In genomic region chr11:15258433-15259350, GRCh38 we compare ENCODE assay signal across 1 cellular context.
A peak's percentile ranks its signal among the peaks of the same experiment; 100 is the strongest.
TF ChIP-seq lines count a peak whose summit lies in the region.

No MANE protein-coding gene starts in this region.

TF ChIP-seq in HepG2, 621 proteins besides CTCF, POLR2A, EP300 and RAD21 (continued from another document and continues in another):
- TF ChIP-seq ZNF839 (CRISPR knock-in tag; IDR thresholded peaks at IDR 0.05; ENCODE audit: borderline replicate concordance) (no peak), GFI1 (CRISPR knock-in tag; IDR thresholded peaks at IDR 0.05; ENCODE audit: borderline replicate concordance) (no peak), ZSCAN9 (CRISPR knock-in tag; IDR thresholded peaks at IDR 0.05; ENCODE audit: borderline replicate concordance) (no peak), ZNF407 (CRISPR knock-in tag; IDR thresholded peaks at IDR 0.05; ENCODE audit: not compliant biosample characterization) (no peak), NR3C1 (CRISPR knock-in tag; IDR thresholded peaks at IDR 0.05) (no peak), ZNF124 (CRISPR knock-in tag; IDR thresholded peaks at IDR 0.05) (no peak), HNRNPLL (IDR thresholded peaks at IDR 0.05; ENCODE audit: low read depth, low read length, poor library complexity, severe bottlenecking) (no peak), SNAPC5 (CRISPR knock-in tag; IDR thresholded peaks at IDR 0.05; ENCODE audit: borderline replicate concordance) (no peak), ZBTB39 (CRISPR knock-in tag; IDR thresholded peaks at IDR 0.05) (no peak), SETDB1 (CRISPR knock-in tag; IDR thresholded peaks at IDR 0.05; ENCODE audit: borderline replicate concordance) (no peak), ZBTB1 (CRISPR knock-in tag; IDR thresholded peaks at IDR 0.05; ENCODE audit: borderline replicate concordance) (no peak), SAFB2 (CRISPR knock-in tag; IDR thresholded peaks at IDR 0.05; ENCODE audit: borderline replicate concordance, low read depth) (no peak), HNF1A (IDR thresholded peaks at IDR 0.05; ENCODE audit: low read depth) (peak; percentile 81), HNF1A (CRISPR knock-in tag; IDR thresholded peaks at IDR 0.05; ENCODE audit: borderline replicate concordance) (peak; percentile 83), JUN (CRISPR knock-in tag; IDR thresholded peaks at IDR 0.05) (no peak), ZNF562 (CRISPR knock-in tag; IDR thresholded peaks at IDR 0.05; ENCODE audit: borderline replicate concordance) (no peak), PBX3 (CRISPR knock-in tag; IDR thresholded peaks at IDR 0.05; ENCODE audit: borderline replicate concordance) (no peak), CENPT (CRISPR knock-in tag; IDR thresholded peaks at IDR 0.05; ENCODE audit: low read depth) (no peak), ASH2L (IDR thresholded peaks at IDR 0.05; ENCODE audit: insufficient read length, low read depth, low read length) (no peak), KLF16 (CRISPR knock-in tag; IDR thresholded peaks at IDR 0.05) (no peak), HMG20B (CRISPR knock-in tag; conservative IDR thresholded peaks at IDR 0.05) (no peak), AKAP8 (CRISPR knock-in tag; IDR thresholded peaks at IDR 0.05) (no peak), ZNF878 (CRISPR knock-in tag; IDR thresholded peaks at IDR 0.05) (no peak), ARID3A (IDR thresholded peaks at IDR 0.05; ENCODE audit: low read depth, low read length) (0 out of 2 replicates have a peak, but pooled peaks have one; percentile 53), JARID2 (CRISPR knock-in tag; IDR thresholded peaks at IDR 0.05; ENCODE audit: insufficient replicate concordance) (no peak), ATF4 (CRISPR knock-in tag; IDR thresholded peaks at IDR 0.05) (0 out of 4 replicates have a peak, but pooled peaks of 1 of the 2 experiments have one; percentile 35), ZZZ3 (CRISPR knock-in tag; IDR thresholded peaks at IDR 0.05; ENCODE audit: borderline replicate concordance) (no peak), GABPA (IDR thresholded peaks at IDR 0.05; ENCODE audit: low read depth, low read length) (no peak), GABPA (CRISPR knock-in tag; IDR thresholded peaks at IDR 0.05; ENCODE audit: low read depth) (no peak), FOXK2 (IDR thresholded peaks at IDR 0.05) (no peak), HNRNPH1 (optimal IDR thresholded peaks at IDR 0.05; ENCODE audit: low read depth, low read length) (no peak), YEATS2 (CRISPR knock-in tag; IDR thresholded peaks at IDR 0.05; ENCODE audit: borderline replicate concordance) (no peak), GZF1 (CRISPR knock-in tag; IDR thresholded peaks at IDR 0.05) (no peak), ZHX1 (CRISPR knock-in tag; IDR thresholded peaks at IDR 0.05; ENCODE audit: low read depth) (no peak), ZMYM4 (CRISPR knock-in tag; IDR thresholded peaks at IDR 0.05) (no peak), NRL (CRISPR knock-in tag; IDR thresholded peaks at IDR 0.05; ENCODE audit: borderline replicate concordance) (no peak), ZMYM2 (CRISPR knock-in tag; IDR thresholded peaks at IDR 0.05) (no peak), PCBP1 (IDR thresholded peaks at IDR 0.05; ENCODE audit: borderline replicate concordance, low read depth, low read length) (no peak)
